ENCODE assay signal across 8 cellular contexts in genomic region chr14:50521912-50522341, GRCh38. TPM values are rescaled to one million over a fixed set of nuclear protein-coding genes. Genes with fewer than 3 reads are reported as not detected.
DNase-seq lines count a peak whose midpoint lies in the region; ATAC-seq and TF ChIP-seq lines count a peak whose summit lies in the region.

No MANE protein-coding gene starts in this region.

- intact Hi-C loops in Calu3 (cut with micrococcal nuclease; ENCODE audit: unreplicated experiment) = no loop called here
- intact Hi-C loops in left ventricle myocardium superior (cut with micrococcal nuclease) = no loop called here

- BruUV-seq in Calu3 (replicated peaks; lab: Mats Ljungman, UMichigan) = no TSS peak

- no peak for DNase-seq in Calu3
- peak; percentile 62 for DNase-seq in choroid plexus epithelial cell (ENCODE audit: low read depth)
- no peak for DNase-seq in suprapubic skin (ENCODE audit: low spot score in 2 of 2)
- DNase-seq in hypothalamus (lab: John Stamatoyannopoulos, UW) = no peak
- no peak for DNase-seq in activated effector memory CD4-positive, alpha-beta T cell treated with Interleukin-2 at 50 U/mL for 16 hours
- DNase-seq in left ventricle myocardium superior = no peak

- no peak for TF ChIP-seq POLR2A in suprapubic skin (IDR thresholded peaks at IDR 0.05)

- no peaks in the 10 kb centered on the region for H3K27me3 ChIP-seq in suprapubic skin

- H3K9me3 Mint-ChIP-seq in Calu3 (ENCODE audit: low read depth, unreplicated experiment) = no peaks in the 10 kb centered on the region

- peaks cover 7% of the 10 kb centered on the region for H3K36me3 Mint-ChIP-seq in Calu3 (ENCODE audit: insufficient read depth, unreplicated experiment)

- peak overlapping the region; percentile 53 for H3K27ac ChIP-seq in suprapubic skin

- peaks cover 45% of the 10 kb centered on the region for H3K4me1 ChIP-seq in suprapubic skin

- peaks cover 45% of the 10 kb centered on the region for H3K4me1 Mint-ChIP-seq in Calu3 (ENCODE audit: low read depth, unreplicated experiment)

- ATAC-seq in GM19463 (IDR thresholded peaks at IDR 0.05; ENCODE audit: unreplicated experiment) (peak; percentile 46), HG03439 (IDR thresholded peaks at IDR 0.05; ENCODE audit: unreplicated experiment) (peak; percentile 60), left ventricle myocardium superior (no peak)

- TF ChIP-seq CTCF in Calu3 (IDR thresholded peaks at IDR 0.05; ENCODE audit: unreplicated experiment) (no peak), choroid plexus epithelial cell (conservative IDR thresholded peaks at IDR 0.05; ENCODE audit: low read depth, low read length) (no peak), suprapubic skin (IDR thresholded peaks at IDR 0.05) (no peak)

- no peaks in the 10 kb centered on the region for H3K27me3 Mint-ChIP-seq in Calu3 (ENCODE audit: unreplicated experiment)

- H3K27ac Mint-ChIP-seq in Calu3 (ENCODE audit: unreplicated experiment) = peak overlapping the region; percentile 72

- H3K36me3 ChIP-seq in suprapubic skin = no peaks in the 10 kb centered on the region

- H3K4me3 ChIP-seq in choroid plexus epithelial cell (ENCODE audit: low read depth, low read length) (no peak overlapping the region), suprapubic skin (no peak overlapping the region)

- H3K9me3 ChIP-seq in suprapubic skin = no peaks in the 10 kb centered on the region

- H3K4me3 Mint-ChIP-seq in Calu3 (ENCODE audit: low read depth, unreplicated experiment) = no peak overlapping the region

- CTCF ChIA-PET in Calu3 (lab: Charles Lee) = interaction anchor here (1.1 kb wide), 1 partner anchor 204 kb away, joined by 3 read pairs; no protein-coding TSS in a partner anchor

- no peak for TF ChIP-seq EP300 in suprapubic skin (IDR thresholded peaks at IDR 0.05)

- 79% methylated on average over 1 of the region's 1 CpG for WGBS in suprapubic skin

RNA-seq across cellular contexts. Expression of gene MAP4K5, which starts 10.4 kb away (rescaled TPM):
- total RNA-seq in Calu3 (2022) (67.4 and 69.0 TPM in 2 replicates), suprapubic skin (100 to 1,000 TPM; 109 to 226 (median 125) TPM), left ventricle myocardium superior (16.3 TPM)

RNA-seq across cellular contexts. Expression of gene ATL1, which starts 38.0 kb away (rescaled TPM):
- 3.1 and 4.9 TPM in 2 replicates for total RNA-seq in Calu3 (2022)
- 10 to 100 TPM in 3 of 4 donors, 1 to 10 TPM in 1; 8.2 to 22.8 (median 14.5) TPM for total RNA-seq in suprapubic skin
- 1.0 TPM for total RNA-seq in left ventricle myocardium superior
